ENCODE assay signal across 10 cellular contexts in genomic region chr18:24491882-24492281, GRCh38. TPM values are rescaled to one million over a fixed set of nuclear protein-coding genes. Genes with fewer than 3 reads are reported as not detected.
DNase-seq lines count a peak whose midpoint lies in the region; ATAC-seq and TF ChIP-seq lines count a peak whose summit lies in the region.
"Had no signal": no experiment of that assay in that cellular context is flagged by ENCODE, and none has a peak within 500 bp of the region (broad histone marks: within the 10 kb centered on the region; RNA-seq: fewer than 3 reads in every experiment).

No MANE protein-coding gene starts in this region.

- in situ Hi-C loops in G401 (cut with HindIII; ENCODE audit: low sequenced_read_pairs) = no loop called here

- H3K9me3 Mint-ChIP-seq in activated naive CD4-positive, alpha-beta T cell treated with anti-CD3 and anti-CD28 coated beads for 36 hours = no peaks in the 10 kb centered on the region
- no peaks in the 10 kb centered on the region for H3K9me3 Mint-ChIP-seq in stimulated activated naive CD8-positive, alpha-beta T cell treated with anti-CD3 and anti-CD28 coated beads, Interleukin-15, amount 100 ng/mL, for 72 hours
- H3K9me3 Mint-ChIP-seq: CD4-positive, CD25-positive, alpha-beta regulatory T cell had no signal

- H3K9me3 ChIP-seq in MM.1S (replicated peaks; ENCODE audit: insufficient read depth, low read length) (no peaks in the 10 kb centered on the region), mucosa of descending colon (no peaks in the 10 kb centered on the region)

- no peaks in the 10 kb centered on the region for H3K36me3 ChIP-seq in MM.1S (replicated peaks; ENCODE audit: insufficient read depth, low read length)
- no peaks in the 10 kb centered on the region for H3K36me3 ChIP-seq in mucosa of descending colon (ENCODE audit: low read depth)

- peak overlapping the region; percentile 39 for H3K9ac ChIP-seq in MM.1S (ENCODE audit: low read length)

- peaks cover 12% of the 10 kb centered on the region for H3K4me1 ChIP-seq in MM.1S (ENCODE audit: low read length)
- H3K4me1 ChIP-seq in mucosa of descending colon (ENCODE audit: low read depth) = peaks cover 3% of the 10 kb centered on the region

- H3K4me3 ChIP-seq in MM.1S (ENCODE audit: low read length) (peak overlapping the region; percentile 51), mucosa of descending colon (no peak overlapping the region)

- peak; percentile 15 for DNase-seq in activated naive CD4-positive, alpha-beta T cell treated with anti-CD3 and anti-CD28 coated beads for 36 hours
- DNase-seq in activated naive CD4-positive, alpha-beta T cell (lab: John Stamatoyannopoulos, UW) = no peak
- DNase-seq in MM.1S (peak; percentile 75), G401 (ENCODE audit: low spot score) (no peak), mucosa of descending colon (no peak), D341Med (ENCODE audit: low spot score) (no peak)
- peak; percentile 11 to 15 for DNase-seq in stimulated activated naive CD8-positive, alpha-beta T cell treated with anti-CD3 and anti-CD28 coated beads, Interleukin-15, amount 100 ng/mL, for 72 hours
- DNase-seq: CD4-positive, CD25-positive, alpha-beta regulatory T cell; left ventricle myocardium superior had no signal

- H3K36me3 Mint-ChIP-seq in activated naive CD4-positive, alpha-beta T cell treated with anti-CD3 and anti-CD28 coated beads for 36 hours (ENCODE audit: low read depth) = no peaks in the 10 kb centered on the region
- H3K36me3 Mint-ChIP-seq: CD4-positive, CD25-positive, alpha-beta regulatory T cell had no signal

- H3K4me1 Mint-ChIP-seq in activated naive CD4-positive, alpha-beta T cell treated with anti-CD3 and anti-CD28 coated beads for 36 hours (ENCODE audit: low read depth) = peaks cover 3% of the 10 kb centered on the region
- peaks cover 25% of the 10 kb centered on the region for H3K4me1 Mint-ChIP-seq in stimulated activated naive CD8-positive, alpha-beta T cell treated with anti-CD3 and anti-CD28 coated beads, Interleukin-15, amount 100 ng/mL, for 72 hours

- peak overlapping the region; percentile 78 for H3K27ac ChIP-seq in MM.1S (ENCODE audit: low read length)

- H3K27ac Mint-ChIP-seq in activated naive CD4-positive, alpha-beta T cell treated with anti-CD3 and anti-CD28 coated beads for 36 hours = no peak overlapping the region
- no peak overlapping the region for H3K27ac Mint-ChIP-seq in stimulated activated naive CD8-positive, alpha-beta T cell treated with anti-CD3 and anti-CD28 coated beads, Interleukin-15, amount 100 ng/mL, for 72 hours
- H3K27ac Mint-ChIP-seq: CD4-positive, CD25-positive, alpha-beta regulatory T cell had no signal

- TF ChIP-seq CTCF in MM.1S (IDR thresholded peaks at IDR 0.05; ENCODE audit: low read length) (no peak), mucosa of descending colon (IDR thresholded peaks at IDR 0.05) (no peak)

- peak; percentile 72 for ATAC-seq in HG02623 (IDR thresholded peaks at IDR 0.05; ENCODE audit: unreplicated experiment)
- peak; percentile 74 for ATAC-seq in stimulated activated naive CD8-positive, alpha-beta T cell treated with anti-CD3 and anti-CD28 coated beads, Interleukin-15, amount 100 ng/mL, for 72 hours
- no peak for ATAC-seq in mucosa of descending colon
- ATAC-seq: left ventricle myocardium superior had no signal

- peak overlapping the region; percentile 80 for H3K4me2 ChIP-seq in MM.1S (ENCODE audit: low read depth, low read length)

- no peaks in the 10 kb centered on the region for H3K27me3 ChIP-seq in MM.1S (replicated peaks; ENCODE audit: insufficient read depth, low read length)

- H4K20me1 ChIP-seq in MM.1S (ENCODE audit: insufficient read depth, low read length) = no peaks in the 10 kb centered on the region

- H3K4me3 Mint-ChIP-seq in activated naive CD4-positive, alpha-beta T cell treated with anti-CD3 and anti-CD28 coated beads for 36 hours = no peak overlapping the region
- H3K4me3 Mint-ChIP-seq in stimulated activated naive CD8-positive, alpha-beta T cell treated with anti-CD3 and anti-CD28 coated beads, Interleukin-15, amount 100 ng/mL, for 72 hours = no peak overlapping the region
- H3K4me3 Mint-ChIP-seq: CD4-positive, CD25-positive, alpha-beta regulatory T cell had no signal

- H3K27me3 Mint-ChIP-seq in activated naive CD4-positive, alpha-beta T cell treated with anti-CD3 and anti-CD28 coated beads for 36 hours (ENCODE audit: low read depth) = peaks cover 8% of the 10 kb centered on the region
- peaks cover 42% of the 10 kb centered on the region for H3K27me3 Mint-ChIP-seq in stimulated activated naive CD8-positive, alpha-beta T cell treated with anti-CD3 and anti-CD28 coated beads, Interleukin-15, amount 100 ng/mL, for 72 hours

- H3K9me2 ChIP-seq in MM.1S (replicated peaks; ENCODE audit: insufficient read depth, low read length) = no peaks in the 10 kb centered on the region

- H3F3A ChIP-seq in MM.1S (ENCODE audit: insufficient read depth, low read length) = peaks cover 18% of the 10 kb centered on the region

- H3K79me2 ChIP-seq in MM.1S (ENCODE audit: low read length) = no peaks in the 10 kb centered on the region

- CTCF ChIA-PET in activated naive CD4-positive, alpha-beta T cell treated with anti-CD3 and anti-CD28 coated beads for 36 hours (lab: Charles Lee) = interaction anchor here (0.6 to 11.2 kb wide), 5 partner anchors 45 to 315 kb away, joined by 3 to 273 read pairs (median 8); no protein-coding TSS in a partner anchor

- H2AFZ ChIP-seq in MM.1S (ENCODE audit: low read length) = peak overlapping the region; percentile 62

- intact Hi-C loops in activated naive CD4-positive, alpha-beta T cell treated with anti-CD3 and anti-CD28 coated beads for 36 hours (cut with micrococcal nuclease) = no loop called here
- intact Hi-C loops in mucosa of descending colon (cut with DNase I, micrococcal nuclease) = no loop called here

RNA-seq across cellular contexts. Expression of gene HRH4, which starts 31.4 kb away (rescaled TPM):
- not detected for total RNA-seq in activated naive CD4-positive, alpha-beta T cell treated with anti-CD3 and anti-CD28 coated beads for 36 hours
- total RNA-seq in G401 (2014; rRNA removed; shearing (Covaris generic)) = not detected in 2 replicates
- total RNA-seq in mucosa of descending colon = under 1 TPM in 2 of 3 donors, not detected in 1; 0.28 to 0.29 TPM

Comparison
In these comparisons a context has a peak if more than half of its experiments do, and no peak if none do; other contexts are left out.
1. DNase-seq: peak in activated naive CD4-positive, alpha-beta T cell treated with anti-CD3 and anti-CD28 coated beads for 36 hours (single experiment), MM.1S (single experiment) and stimulated activated naive CD8-positive, alpha-beta T cell treated with anti-CD3 and anti-CD28 coated beads, Interleukin-15, amount 100 ng/mL, for 72 hours (2 of 2); none in activated naive CD4-positive, alpha-beta T cell (0 of 4), G401 (single experiment), mucosa of descending colon (0 of 3) and D341Med (single experiment).